In the genomic region with DNA sequence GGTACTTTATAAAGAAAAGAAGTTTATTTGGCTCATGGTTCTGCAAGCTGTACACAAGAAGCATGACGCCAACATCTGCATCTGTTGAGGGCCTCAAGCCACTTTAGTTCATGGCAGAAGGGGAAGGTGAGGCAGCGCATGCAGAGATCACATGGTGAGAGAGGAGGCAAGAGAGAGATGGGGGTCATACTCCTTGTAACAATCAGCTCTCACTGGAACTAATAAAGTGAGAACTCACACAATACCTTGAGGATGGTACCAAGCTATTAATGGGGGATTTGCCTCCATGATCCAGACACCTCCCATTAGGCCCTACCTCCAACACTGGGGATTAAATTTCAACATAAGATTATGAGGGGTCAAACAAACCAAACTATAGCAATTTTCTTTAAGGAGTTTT, we compare ENCODE assay signal across 7 cellular contexts.
"Had no signal": no experiment of that assay in that cellular context is flagged by ENCODE, and none has a peak within 500 bp of the region (broad histone marks: within the 10 kb centered on the region; RNA-seq: fewer than 3 reads in every experiment).

No MANE protein-coding gene starts in this region.

- FAIRE-seq: G401.6, GM12891, GM12892, GM18507, GM19239 had no signal

- DNase-seq: GDM1, GF-D8 had no signal
